15 cellular contexts compared by ENCODE assay signal in the genomic region with DNA sequence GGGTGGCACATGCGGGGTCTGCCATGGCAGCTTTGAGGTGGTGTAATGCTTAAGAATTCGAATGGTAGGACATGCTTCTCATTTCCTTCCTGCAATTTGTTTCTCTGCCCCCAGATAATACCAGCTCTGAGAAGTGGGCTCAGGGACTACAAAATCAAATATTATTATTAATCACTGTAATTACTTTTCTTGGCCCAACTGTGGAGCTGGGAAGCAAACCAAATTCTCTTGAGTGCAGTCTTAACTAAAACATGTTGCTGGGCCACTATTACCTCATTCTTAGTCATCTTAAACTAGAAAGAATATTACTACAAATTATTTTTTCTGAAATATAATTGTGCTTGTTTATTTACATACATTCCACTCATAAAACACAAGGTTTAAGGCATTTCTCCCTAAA.
DNase-seq lines count a peak whose midpoint lies in the region; ATAC-seq and TF ChIP-seq lines count a peak whose summit lies in the region.
"Had no signal": no experiment of that assay in that cellular context is flagged by ENCODE, and none has a peak within 500 bp of the region (broad histone marks: within the 10 kb centered on the region; RNA-seq: fewer than 3 reads in every experiment).

No MANE protein-coding gene starts in this region.

- no peaks in the 10 kb centered on the region for H4K20me1 ChIP-seq in GM23248 (ENCODE audit: insufficient read depth)
- H4K20me1 ChIP-seq in smooth muscle cell (ENCODE audit: low read depth): no peaks in the 10 kb centered on the region

- H3K79me2 ChIP-seq in GM23248 (ENCODE audit: insufficient read depth): no peaks in the 10 kb centered on the region
- no peaks in the 10 kb centered on the region for H3K79me2 ChIP-seq in smooth muscle cell (ENCODE audit: low read depth)

- no peak overlapping the region for H3K4me3 ChIP-seq in GM23248
- H3K4me3 ChIP-seq in brain microvascular endothelial cell (ENCODE audit: low read depth, low read length): no peak overlapping the region
- no peak overlapping the region for H3K4me3 ChIP-seq in smooth muscle cell
- H3K4me3 ChIP-seq in BE2C (ENCODE audit: low read depth, low read length): no peak overlapping the region
- H3K4me3 ChIP-seq: heart left ventricle had no signal

- ATAC-seq in Right ventricle myocardium superior (ENCODE audit: poor library complexity) (peak; percentile 59), HG02852 (IDR thresholded peaks at IDR 0.05; ENCODE audit: unreplicated experiment) (no peak)
- ATAC-seq in activated T-cell treated with anti-CD3 and anti-CD28 coated beads, Interleukin-2, amount 50 U/mL, for 4 hours: no peak
- ATAC-seq: WTC11 had no signal

- H3K27ac ChIP-seq in GM23248: peak overlapping the region; percentile 47
- peak overlapping the region; percentile 37 for H3K27ac ChIP-seq in brain microvascular endothelial cell
- H3K27ac ChIP-seq in smooth muscle cell (ENCODE audit: low read depth): peak overlapping the region; percentile 88

- H3K27me3 ChIP-seq in GM23248 (replicated peaks; ENCODE audit: insufficient read depth) (no peaks in the 10 kb centered on the region), brain microvascular endothelial cell (replicated peaks) (no peaks in the 10 kb centered on the region), smooth muscle cell (ENCODE audit: low read depth) (no peaks in the 10 kb centered on the region), BE2C (no peaks in the 10 kb centered on the region)
- H3K27me3 ChIP-seq: heart left ventricle had no signal

- peak overlapping the region; percentile 28 for H3K9ac ChIP-seq in GM23248
- H3K9ac ChIP-seq in smooth muscle cell (ENCODE audit: low read depth): peak overlapping the region; percentile 2

- peaks cover 3% of the 10 kb centered on the region for H3K27me3 Mint-ChIP-seq in activated T-cell treated with anti-CD3 and anti-CD28 coated beads, Interleukin-2, amount 50 U/mL, for 4 hours (ENCODE audit: low read depth)
- H3K27me3 Mint-ChIP-seq: memory B cell had no signal

- TF ChIP-seq CTCF in brain microvascular endothelial cell (IDR thresholded peaks at IDR 0.05; ENCODE audit: low read depth, low read length, missing control alignments) (no peak), smooth muscle cell (IDR thresholded peaks at IDR 0.05; ENCODE audit: borderline replicate concordance, insufficient read depth, poor library complexity, severe bottlenecking) (no peak), BE2C (IDR thresholded peaks at IDR 0.05; ENCODE audit: low read depth, low read length) (no peak)

- no peaks in the 10 kb centered on the region for H3K4me1 Mint-ChIP-seq in activated T-cell treated with anti-CD3 and anti-CD28 coated beads, Interleukin-2, amount 50 U/mL, for 4 hours (ENCODE audit: low read depth)
- H3K4me1 Mint-ChIP-seq: memory B cell had no signal

- H3K36me3 ChIP-seq in GM23248 (ENCODE audit: low read depth): no peaks in the 10 kb centered on the region
- H3K36me3 ChIP-seq in brain microvascular endothelial cell (replicated peaks): no peaks in the 10 kb centered on the region
- H3K36me3 ChIP-seq in smooth muscle cell (ENCODE audit: low read depth): no peaks in the 10 kb centered on the region
- H3K36me3 ChIP-seq in BE2C: no peaks in the 10 kb centered on the region
- H3K36me3 ChIP-seq: heart left ventricle had no signal

- H3K4me1 ChIP-seq in GM23248 (ENCODE audit: insufficient read depth) (peaks cover 24% of the 10 kb centered on the region), smooth muscle cell (ENCODE audit: low read depth) (no peaks in the 10 kb centered on the region), BE2C (no peaks in the 10 kb centered on the region)

- in situ Hi-C loops in GM23248 (cut with MboI) (no loop called here), brain microvascular endothelial cell (cut with HindIII; ENCODE audit: low pct_ligation_motif_present, low sequenced_read_pairs) (no loop called here)

- no peaks in the 10 kb centered on the region for H3K36me3 Mint-ChIP-seq in activated T-cell treated with anti-CD3 and anti-CD28 coated beads, Interleukin-2, amount 50 U/mL, for 4 hours (ENCODE audit: insufficient read depth)
- H3K36me3 Mint-ChIP-seq: memory B cell had no signal

- intact Hi-C loops in Right ventricle myocardium superior (cut with DNase I): no loop called here

- H3K9me3 ChIP-seq in GM23248 (ENCODE audit: low read depth) (no peaks in the 10 kb centered on the region), smooth muscle cell (replicated peaks; ENCODE audit: low read depth) (no peaks in the 10 kb centered on the region), BE2C (no peaks in the 10 kb centered on the region)

- no peaks in the 10 kb centered on the region for H3K9me3 Mint-ChIP-seq in activated T-cell treated with anti-CD3 and anti-CD28 coated beads, Interleukin-2, amount 50 U/mL, for 4 hours
- H3K9me3 Mint-ChIP-seq: activated T-helper 1 cell treated with anti-CD3 and anti-CD28 coated beads, Interleukin-12 subunit alpha, Interleukin-12 subunit beta, Interleukin-2, Interleukin-4 antibody, amounts not matched to agents 30 ng/mL and 10 ng/mL and 1 ng/mL, durations not matched to agents 14 hours and 24 hours and 36 hours had no signal

- DNase-seq in GM23248 (peak; percentile 83), brain microvascular endothelial cell (peak; percentile 57), Right ventricle myocardium superior (no peak), smooth muscle cell (lab: John Stamatoyannopoulos, UW; ENCODE audit: unreplicated experiment) (no peak), HuH-7.5 (ENCODE audit: low spot score) (no peak), BE2C (no peak)
- DNase-seq in activated T-cell treated with anti-CD3 and anti-CD28 coated beads, Interleukin-2, amount 50 U/mL, for 4 hours: no peak
- DNase-seq: H9, heart left ventricle, NCI-H446 treated with DMSO at 0.1 percent for 48 hours, SHP77 had no signal

- H3K9me2 ChIP-seq in GM23248 (ENCODE audit: insufficient read depth): no peaks in the 10 kb centered on the region

- WGBS in GM23248 (ENCODE audit: low coverage in 1 of 2, low lambda C conversion rate in 2 of 2, missing lambda C conversion rate in 2 of 2), 2 experiments: 38 to 48% methylated on average over 2 of the region's 2 CpGs
- 95% methylated on average over 2 of the region's 2 CpGs for WGBS in smooth muscle cell (ENCODE audit: low lambda C conversion rate)

- no peak overlapping the region; the same call in 1 of the 2 replicates for H2AFZ ChIP-seq in GM23248
- peak overlapping the region; percentile 1 for H2AFZ ChIP-seq in smooth muscle cell (ENCODE audit: low read depth)

- H3F3A ChIP-seq in GM23248 (ENCODE audit: insufficient read depth) (peaks cover 19% of the 10 kb centered on the region), smooth muscle cell (ENCODE audit: low read depth) (no peaks in the 10 kb centered on the region)

- peak overlapping the region; percentile 59 for H3K4me2 ChIP-seq in GM23248 (ENCODE audit: unreplicated experiment)
- H3K4me2 ChIP-seq in smooth muscle cell: no peak overlapping the region

- H3K4me3 Mint-ChIP-seq in activated T-cell treated with anti-CD3 and anti-CD28 coated beads, Interleukin-2, amount 50 U/mL, for 4 hours: no peak overlapping the region
- H3K4me3 Mint-ChIP-seq: activated T-helper 1 cell treated with anti-CD3 and anti-CD28 coated beads, Interleukin-12 subunit alpha, Interleukin-12 subunit beta, Interleukin-2, Interleukin-4 antibody, amounts not matched to agents 30 ng/mL and 10 ng/mL and 1 ng/mL, durations not matched to agents 14 hours and 24 hours and 36 hours; H9; memory B cell; WTC11 had no signal

Comparison
In these comparisons a context has a peak if more than half of its experiments do, and no peak if none do; other contexts are left out.
1. DNase-seq: peak in GM23248 (single experiment) and brain microvascular endothelial cell (single experiment); none in Right ventricle myocardium superior (single experiment), smooth muscle cell (single experiment), HuH-7.5 (single experiment), activated T-cell treated with anti-CD3 and anti-CD28 coated beads, Interleukin-2, amount 50 U/mL, for 4 hours (single experiment) and BE2C (single experiment).
2. H3K27ac ChIP-seq: peak in every context shown above with its lines; median percentile 88 in smooth muscle cell; 47 in GM23248; 37 in brain microvascular endothelial cell.